ENCODE assay signal across 13 cellular contexts in genomic region chr14:51534623-51535022, GRCh38.
DNase-seq lines count a peak whose midpoint lies in the region; ATAC-seq, FAIRE-seq and TF ChIP-seq lines count a peak whose summit lies in the region.
"Had no signal": no experiment of that assay in that cellular context is flagged by ENCODE, and none has a peak within 500 bp of the region (broad histone marks: within the 10 kb centered on the region; RNA-seq: fewer than 3 reads in every experiment).

No MANE protein-coding gene starts in this region.

- H3K4me1 ChIP-seq in prostate gland (replicated peaks) (no peaks in the 10 kb centered on the region), Karpas-422 (ENCODE audit: low read length) (no peaks in the 10 kb centered on the region)

- H3K4me3 ChIP-seq in fibroblast of pulmonary artery (replicated peaks; ENCODE audit: low read depth, low read length) (no peak overlapping the region), prostate gland (no peak overlapping the region), Karpas-422 (ENCODE audit: low read length) (no peak overlapping the region)
- H3K4me3 ChIP-seq: HAP-1 had no signal

- no peak overlapping the region for H3K4me2 ChIP-seq in Karpas-422 (ENCODE audit: low read depth, low read length, poor library complexity, severe bottlenecking)

- WGBS in prostate gland: 13% methylated on average over 4 of the region's 4 CpGs

- H3K27ac ChIP-seq in prostate gland: peak overlapping the region in 1 of 2 donors; percentile 31
- H3K27ac ChIP-seq in Karpas-422 (ENCODE audit: low read length): no peak overlapping the region

- H3K9me3 ChIP-seq in prostate gland (no peaks in the 10 kb centered on the region), Karpas-422 (ENCODE audit: low read length) (peaks cover 4% of the 10 kb centered on the region; the same call in 1 of the 2 replicates)
- H3K9me3 ChIP-seq: HAP-1 had no signal

- H4K20me1 ChIP-seq in Karpas-422 (ENCODE audit: insufficient read depth, low read depth, low read length): no peaks in the 10 kb centered on the region

- no peaks in the 10 kb centered on the region for H3K36me3 ChIP-seq in prostate gland
- H3K36me3 ChIP-seq in Karpas-422 (ENCODE audit: insufficient read depth, low read length): no peaks in the 10 kb centered on the region
- H3K36me3 ChIP-seq: HAP-1 had no signal

- TF ChIP-seq POLR2A in H54 (IDR thresholded peaks at IDR 0.05; ENCODE audit: low read depth, low read length) (no peak), prostate gland (IDR thresholded peaks at IDR 0.05) (no peak), GM12892 (IDR thresholded peaks at IDR 0.05; ENCODE audit: low read depth, low read length) (no peak)

- no peak for TF ChIP-seq CTCF in fibroblast of pulmonary artery (IDR thresholded peaks at IDR 0.05; ENCODE audit: low read length, missing control alignments)
- TF ChIP-seq CTCF in prostate gland (IDR thresholded peaks at IDR 0.05): no peak

- H3K79me2 ChIP-seq in Karpas-422 (ENCODE audit: low read length): no peaks in the 10 kb centered on the region

- H3K9me2 ChIP-seq in Karpas-422 (replicated peaks; ENCODE audit: insufficient read depth, low read length): no peaks in the 10 kb centered on the region

- H2AFZ ChIP-seq in Karpas-422 (ENCODE audit: low read length): no peak overlapping the region

- no peak for ATAC-seq in HG03432 (IDR thresholded peaks at IDR 0.05; ENCODE audit: unreplicated experiment)
- no peak for ATAC-seq in GM21515 (IDR thresholded peaks at IDR 0.05; ENCODE audit: unreplicated experiment)

- FAIRE-seq in H54 (lab: Jason Lieb, UNC) (peak; percentile 93), GM12892 (lab: Jason Lieb, UNC) (no peak)

- intact Hi-C loops in prostate gland (cut with DNase I): no loop called here

- DNase-seq in H54 (ENCODE audit: insufficient read length, low spot score) (no peak), NCI-H748 treated with DMSO at 0.1 percent for 48 hours (lab: John Stamatoyannopoulos, UW) (peak; percentile 38), fibroblast of pulmonary artery (ENCODE audit: low read depth) (peak; percentile 40), prostate gland (ENCODE audit: low spot score) (peak; percentile 22), Karpas-422 (no peak), GM12892 (ENCODE audit: insufficient read length) (no peak)
- DNase-seq: DND-41; NCI-H2171; stimulated activated CD4-positive, alpha-beta T cell treated with anti-CD3 and anti-CD28 coated beads, Interleukin-4, amount 100 ng/mL, for 1 hour; substantia nigra had no signal

- no peaks in the 10 kb centered on the region for H3K27me3 ChIP-seq in prostate gland (replicated peaks; ENCODE audit: insufficient read depth)
- no peaks in the 10 kb centered on the region for H3K27me3 ChIP-seq in Karpas-422 (ENCODE audit: low read length)

- no peak overlapping the region for H3K9ac ChIP-seq in Karpas-422 (ENCODE audit: low read length)

Comparison
In these comparisons a context has a peak if more than half of its experiments do, and no peak if none do; other contexts are left out.
1. DNase-seq: peak in NCI-H748 treated with DMSO at 0.1 percent for 48 hours (single experiment), fibroblast of pulmonary artery (single experiment) and prostate gland (single experiment); none in H54 (single experiment), Karpas-422 (single experiment) and GM12892 (single experiment).